17 cellular contexts compared by ENCODE assay signal in genomic region chr6:71138416-71138815, GRCh38.
A peak's percentile ranks its signal among the peaks of the same experiment; 100 is the strongest.
DNase-seq lines count a peak whose midpoint lies in the region; ATAC-seq, FAIRE-seq and TF ChIP-seq lines count a peak whose summit lies in the region.
"Had no signal": no experiment of that assay in that cellular context is flagged by ENCODE, and none has a peak within 500 bp of the region (broad histone marks: within the 10 kb centered on the region; RNA-seq: fewer than 3 reads in every experiment).

No MANE protein-coding gene starts in this region.

- peaks cover 32% of the 10 kb centered on the region for H3K27me3 Mint-ChIP-seq in T-helper 17 cell

- FAIRE-seq in RCC 7860 (lab: Jason Lieb, UNC), result no peak
- FAIRE-seq: K562 had no signal

- H3K36me3 ChIP-seq in kidney epithelial cell (ENCODE audit: control insufficient read depth, insufficient read depth, low read length), result no peaks in the 10 kb centered on the region

- ATAC-seq in T-helper 17 cell (no peak), GM18861 (IDR thresholded peaks at IDR 0.05; ENCODE audit: unreplicated experiment) (no peak)
- ATAC-seq: K562, Panc1 had no signal

- no peak overlapping the region for H3K4me3 ChIP-seq in kidney epithelial cell (ENCODE audit: low read depth, low read length)
- H3K4me3 ChIP-seq: GM23248, K562 had no signal

- no peak overlapping the region for H3K4me3 Mint-ChIP-seq in T-helper 17 cell
- H3K4me3 Mint-ChIP-seq: CD14-positive monocyte had no signal

- peak; percentile 37 for DNase-seq in RCC 7860 (ENCODE audit: low spot score)
- DNase-seq in astrocyte of the hippocampus (ENCODE audit: low read depth, low spot score), result peak; percentile 39
- DNase-seq in kidney epithelial cell (ENCODE audit: low read depth), result peak; percentile 52
- DNase-seq in putamen (ENCODE audit: low spot score), result no peak
- no peak for DNase-seq in T-helper 17 cell
- DNase-seq in DMS 273 treated with DMSO at 0.1 percent for 48 hours (lab: John Stamatoyannopoulos, UW), result no peak
- DNase-seq: GF-D8, GM23248, HCEC 1CT, NCI-H1105 treated with DMSO at 0.1 percent for 48 hours, NCI-H1694, SHP77, SK-N-SH had no signal

- H3K27ac Mint-ChIP-seq in T-helper 17 cell, result no peak overlapping the region
- H3K27ac Mint-ChIP-seq: CD14-positive monocyte had no signal

- no peak for TF ChIP-seq CTCF in kidney epithelial cell (IDR thresholded peaks at IDR 0.05; ENCODE audit: insufficient read depth, low read length, poor library complexity, severe bottlenecking)

- no peaks in the 10 kb centered on the region for H3K4me1 Mint-ChIP-seq in T-helper 17 cell

- H3K9me3 ChIP-seq in T-helper 17 cell (ENCODE audit: control insufficient read depth, low read length, poor library complexity, severe bottlenecking), result no peaks in the 10 kb centered on the region
- H3K9me3 ChIP-seq: SK-N-SH had no signal

- H3K36me3 Mint-ChIP-seq in T-helper 17 cell (ENCODE audit: low read depth), result no peaks in the 10 kb centered on the region
- H3K36me3 Mint-ChIP-seq: CD14-positive monocyte had no signal

- H3K27me3 ChIP-seq in kidney epithelial cell (ENCODE audit: control insufficient read depth, insufficient read depth, low read length), result no peaks in the 10 kb centered on the region

Comparison
In these comparisons a context has a peak if more than half of its experiments do, and no peak if none do; other contexts are left out.
1. DNase-seq: peak in RCC 7860 (single experiment), astrocyte of the hippocampus (single experiment) and kidney epithelial cell (single experiment); none in putamen (single experiment), T-helper 17 cell (0 of 3) and DMS 273 treated with DMSO at 0.1 percent for 48 hours (single experiment).